Comparison of ENCODE assay signal across 8 cellular contexts in genomic region chr9:98255064-98255577, GRCh38. TPM values are rescaled to one million over a fixed set of nuclear protein-coding genes. Genes with fewer than 3 reads are reported as not detected.
A peak's percentile ranks its signal among the peaks of the same experiment; 100 is the strongest.
DNase-seq lines count a peak whose midpoint lies in the region; ATAC-seq and TF ChIP-seq lines count a peak whose summit lies in the region.

No MANE protein-coding gene starts in this region.

- no peaks in the 10 kb centered on the region for H3K9me3 Mint-ChIP-seq in activated naive CD4-positive, alpha-beta T cell treated with anti-CD3 and anti-CD28 coated beads, Interleukin-2, amount 50 U/mL, for 24 hours

- peak overlapping the region; percentile 96 for H3K4me3 Mint-ChIP-seq in activated naive CD4-positive, alpha-beta T cell treated with anti-CD3 and anti-CD28 coated beads, Interleukin-2, amount 50 U/mL, for 24 hours

- H3K27me3 Mint-ChIP-seq in activated naive CD4-positive, alpha-beta T cell treated with anti-CD3 and anti-CD28 coated beads, Interleukin-2, amount 50 U/mL, for 24 hours, result no peaks in the 10 kb centered on the region

- DNase-seq in CD1c-positive myeloid dendritic cell (ENCODE audit: extremely low spot score), result peak; percentile 33
- no peak for DNase-seq in left ventricle myocardium superior
- no peak for DNase-seq in retinal pigment epithelial cell (ENCODE audit: low read depth)
- no peak for DNase-seq in T1000 (lab: John Stamatoyannopoulos, UW)
- DNase-seq in NK-92 treated with Interleukin-12 subunit alpha and Interleukin-12 subunit beta, amount 100 ng/mL, for 24 hours (lab: John Stamatoyannopoulos, UW), result no peak

- ATAC-seq in GM19023 (IDR thresholded peaks at IDR 0.05; ENCODE audit: unreplicated experiment), result peak; percentile 24
- ATAC-seq in HG03460 (IDR thresholded peaks at IDR 0.05; ENCODE audit: unreplicated experiment), result peak; percentile 16
- ATAC-seq in left ventricle myocardium superior, result peak; percentile 9

- H3K27ac Mint-ChIP-seq in activated naive CD4-positive, alpha-beta T cell treated with anti-CD3 and anti-CD28 coated beads, Interleukin-2, amount 50 U/mL, for 24 hours, result peak overlapping the region; percentile 51

- TF ChIP-seq CTCF in retinal pigment epithelial cell (conservative IDR thresholded peaks at IDR 0.05; ENCODE audit: low read depth, low read length), result no peak

- H3K4me3 ChIP-seq in retinal pigment epithelial cell (ENCODE audit: low read length), result peak overlapping the region; percentile 91

- H3K4me1 Mint-ChIP-seq in activated naive CD4-positive, alpha-beta T cell treated with anti-CD3 and anti-CD28 coated beads, Interleukin-2, amount 50 U/mL, for 24 hours, result peaks cover 35% of the 10 kb centered on the region

- intact Hi-C loops in left ventricle myocardium superior (cut with micrococcal nuclease), result no loop called here

- no peaks in the 10 kb centered on the region for H3K36me3 Mint-ChIP-seq in activated naive CD4-positive, alpha-beta T cell treated with anti-CD3 and anti-CD28 coated beads, Interleukin-2, amount 50 U/mL, for 24 hours

RNA-seq across cellular contexts. Expression of gene TBC1D2, which starts 0.3 kb away (rescaled TPM):
- 2.8 TPM for total RNA-seq in left ventricle myocardium superior
